Comparison of ENCODE assay signal across 10 cellular contexts in the genomic region with DNA sequence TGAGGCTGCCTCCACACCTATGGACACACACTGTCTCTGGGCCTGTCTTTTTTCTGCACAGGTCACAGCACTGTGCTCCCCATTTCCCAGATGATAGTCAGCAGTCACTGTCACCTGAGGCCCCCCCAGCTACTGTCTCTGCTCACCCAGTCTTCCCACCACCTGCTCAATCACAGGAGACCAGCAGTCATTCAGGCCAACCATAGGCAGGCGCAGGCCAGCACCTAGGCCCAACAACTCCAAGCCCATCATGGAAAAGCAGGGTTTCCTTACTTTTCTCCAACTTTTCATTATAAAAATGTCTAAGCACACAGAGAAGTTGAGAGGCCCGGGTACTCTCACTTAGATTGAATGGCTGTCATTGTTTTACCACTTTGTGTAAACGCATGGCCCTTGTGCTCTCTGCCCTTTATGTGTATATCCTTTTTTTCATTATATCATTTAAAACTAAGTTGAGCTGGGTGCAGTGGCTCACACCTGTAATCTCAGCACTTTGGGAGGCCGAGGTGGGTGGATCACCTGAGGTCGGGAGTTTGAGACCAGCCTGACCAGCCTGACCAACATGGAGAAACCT. TPM values are rescaled to one million over a fixed set of nuclear protein-coding genes. Genes with fewer than 3 reads are reported as not detected.
DNase-seq lines count a peak whose midpoint lies in the region; ATAC-seq and TF ChIP-seq lines count a peak whose summit lies in the region.
"Had no signal": no experiment of that assay in that cellular context is flagged by ENCODE, and none has a peak within 500 bp of the region (broad histone marks: within the 10 kb centered on the region; RNA-seq: fewer than 3 reads in every experiment).

No MANE protein-coding gene starts in this region.

- peaks cover 11% of the 10 kb centered on the region for H3K36me3 Mint-ChIP-seq in GM23338 (ENCODE audit: low read depth)
- peaks cover 5% of the 10 kb centered on the region for H3K36me3 Mint-ChIP-seq in activated CD4-positive, alpha-beta memory T cell treated with anti-CD3 and anti-CD28 coated beads for 36 hours

- peak overlapping the region; percentile 12 for H3K9ac ChIP-seq in skeletal muscle satellite cell (ENCODE audit: low read depth, low read length)

- H3K4me3 ChIP-seq in GM23338 (no peak overlapping the region), skeletal muscle satellite cell (ENCODE audit: low read length) (peak overlapping the region; percentile 30)

- no peaks in the 10 kb centered on the region for H3K36me3 ChIP-seq in GM23338 (ENCODE audit: insufficient read depth)
- peaks cover 57% of the 10 kb centered on the region for H3K36me3 ChIP-seq in skeletal muscle satellite cell (ENCODE audit: insufficient read depth, low read length)

- H3K27ac ChIP-seq in GM23338 (ENCODE audit: low read depth) (0 out of 2 replicates have a peak overlapping the region, but pooled peaks have one; percentile 19), foreskin keratinocyte (peak overlapping the region; percentile 46)
- H3K27ac ChIP-seq: HL-60 had no signal

- H2AFZ ChIP-seq in GM23338, result no peak overlapping the region

- ATAC-seq in GM23338, result no peak
- ATAC-seq in foreskin keratinocyte, result no peak
- no peak for ATAC-seq in GM19467 (IDR thresholded peaks at IDR 0.05; ENCODE audit: unreplicated experiment)
- ATAC-seq in GM21576 (IDR thresholded peaks at IDR 0.05; ENCODE audit: unreplicated experiment), result no peak

- no peaks in the 10 kb centered on the region for H3K9me3 ChIP-seq in skeletal muscle satellite cell (replicated peaks; ENCODE audit: low read length)

- H3K4me1 Mint-ChIP-seq in GM23338, result peaks cover 54% of the 10 kb centered on the region
- H3K4me1 Mint-ChIP-seq in activated CD4-positive, alpha-beta memory T cell treated with anti-CD3 and anti-CD28 coated beads for 36 hours (ENCODE audit: low read depth), result peaks cover 81% of the 10 kb centered on the region

- POLR2A ChIA-PET in activated CD4-positive, alpha-beta memory T cell treated with anti-CD3 and anti-CD28 coated beads for 36 hours (lab: Charles Lee), result interaction anchor here (1.5 kb wide), 1 partner anchor 33 kb away, joined by 5 read pairs; a partner anchor contains a TSS
- POLR2A ChIA-PET in GM10248 (lab: Yijun Ruan, JAX), result no interaction called here

- H3K27me3 ChIP-seq in GM23338 (ENCODE audit: insufficient read depth) (no peaks in the 10 kb centered on the region), foreskin keratinocyte (no peaks in the 10 kb centered on the region), skeletal muscle satellite cell (ENCODE audit: control insufficient read depth, insufficient read depth, low read length) (no peaks in the 10 kb centered on the region)

- no peak overlapping the region; the same call in 2 of the 3 replicates for H3K4me3 Mint-ChIP-seq in GM23338
- H3K4me3 Mint-ChIP-seq in activated CD4-positive, alpha-beta memory T cell treated with anti-CD3 and anti-CD28 coated beads for 36 hours, result no peak overlapping the region

- peaks cover 42% of the 10 kb centered on the region for H3K4me1 ChIP-seq in GM23338 (ENCODE audit: insufficient read depth)
- peaks cover 47% of the 10 kb centered on the region for H3K4me1 ChIP-seq in foreskin keratinocyte
- H3K4me1 ChIP-seq in skeletal muscle satellite cell (ENCODE audit: control insufficient read depth, insufficient read depth, low read length), result peaks cover 71% of the 10 kb centered on the region

- intact Hi-C loops in activated CD4-positive, alpha-beta memory T cell treated with anti-CD3 and anti-CD28 coated beads for 36 hours (cut with micrococcal nuclease), result no loop called here

- TF ChIP-seq CTCF in GM23338 (conservative IDR thresholded peaks at IDR 0.05; ENCODE audit: low read depth in 2 of 2) (no peak), foreskin keratinocyte (conservative IDR thresholded peaks at IDR 0.05) (no peak), GM10248 (IDR thresholded peaks at IDR 0.05; ENCODE audit: control extremely low read depth, extremely low read depth, low read depth, missing control alignments) (no peak)

- 0 out of 2 replicates have a peak, but pooled peaks cover 8% of the 10 kb centered on the region for H3F3A ChIP-seq in GM23338 (replicated peaks; ENCODE audit: low read depth)

- H3K79me2 ChIP-seq in GM23338 (replicated peaks; ENCODE audit: insufficient read depth), result peaks cover 95% of the 10 kb centered on the region

- no peak overlapping the region for H3K4me2 ChIP-seq in GM23338
- H3K4me2 ChIP-seq in skeletal muscle satellite cell (ENCODE audit: low read length), result peak overlapping the region; percentile 60

- no peak for DNase-seq in GM23338 (ENCODE audit: low spot score)
- DNase-seq in activated CD4-positive, alpha-beta memory T cell treated with anti-CD3 and anti-CD28 coated beads for 36 hours, result no peak
- no peak for DNase-seq in foreskin keratinocyte
- no peak for DNase-seq in GM10248 (ENCODE audit: extremely low spot score)
- DNase-seq: NCI-H82, SW 1271 had no signal

- H4K20me1 ChIP-seq in GM23338 (replicated peaks; ENCODE audit: insufficient read depth), result peaks cover 15% of the 10 kb centered on the region

- no peaks in the 10 kb centered on the region for H3K9me3 Mint-ChIP-seq in GM23338
- no peaks in the 10 kb centered on the region for H3K9me3 Mint-ChIP-seq in activated CD4-positive, alpha-beta memory T cell treated with anti-CD3 and anti-CD28 coated beads for 36 hours

- H3K27me3 Mint-ChIP-seq in GM23338 (ENCODE audit: insufficient read depth, low read depth, poor library complexity), result peaks cover 23% of the 10 kb centered on the region
- H3K27me3 Mint-ChIP-seq in activated CD4-positive, alpha-beta memory T cell treated with anti-CD3 and anti-CD28 coated beads for 36 hours, result no peaks in the 10 kb centered on the region

- CTCF ChIA-PET in activated CD4-positive, alpha-beta memory T cell treated with anti-CD3 and anti-CD28 coated beads for 36 hours (lab: Charles Lee), result interaction anchor here (1.9 to 13.2 kb wide), 2 partner anchors 7 to 30 kb away, joined by 15 to 192 read pairs; a partner anchor contains a TSS
- CTCF ChIA-PET in GM10248 (lab: Yijun Ruan, JAX), result interaction anchor here (2.7 kb wide), 1 partner anchor 30 kb away, joined by 17 read pairs; no protein-coding TSS in a partner anchor

- no peaks in the 10 kb centered on the region for H3K9me2 ChIP-seq in GM23338 (ENCODE audit: insufficient read depth)

- peak overlapping the region; percentile 76 for H3K27ac Mint-ChIP-seq in GM23338
- peak overlapping the region; percentile 78 for H3K27ac Mint-ChIP-seq in activated CD4-positive, alpha-beta memory T cell treated with anti-CD3 and anti-CD28 coated beads for 36 hours

TF ChIP-seq in GM23338, 12 proteins besides CTCF, POLR2A, EP300 and RAD21 (continues in another document):
- TF ChIP-seq STAT1 (IDR thresholded peaks at IDR 0.05; ENCODE audit: unreplicated experiment) (no peak), ZNF331 (CRISPR knock-in tag; IDR thresholded peaks at IDR 0.05; ENCODE audit: low read depth) (no peak)
- TF ChIP-seq, protein P1, sequence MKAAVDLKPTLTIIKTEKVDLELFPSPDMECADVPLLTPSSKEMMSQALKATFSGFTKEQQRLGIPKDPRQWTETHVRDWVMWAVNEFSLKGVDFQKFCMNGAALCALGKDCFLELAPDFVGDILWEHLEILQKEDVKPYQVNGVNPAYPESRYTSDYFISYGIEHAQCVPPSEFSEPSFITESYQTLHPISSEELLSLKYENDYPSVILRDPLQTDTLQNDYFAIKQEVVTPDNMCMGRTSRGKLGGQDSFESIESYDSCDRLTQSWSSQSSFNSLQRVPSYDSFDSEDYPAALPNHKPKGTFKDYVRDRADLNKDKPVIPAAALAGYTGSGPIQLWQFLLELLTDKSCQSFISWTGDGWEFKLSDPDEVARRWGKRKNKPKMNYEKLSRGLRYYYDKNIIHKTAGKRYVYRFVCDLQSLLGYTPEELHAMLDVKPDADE (IDR thresholded peaks at IDR 0.05), result no peak

RNA-seq across cellular contexts. Expression of a gene that starts 7.1 kb away (rescaled TPM):
- 69.3 and 76.0 TPM in 2 replicates for total RNA-seq in GM23338 (2014; rRNA removed; shearing (Covaris generic))
- 38.4 and 39.0 TPM in 2 replicates for polyA plus RNA-seq in GM23338 (2016; fragmentation: Nextera tagmentation; extraction: Ambion mirVana)
- 10 to 100 TPM; 74.0 to 75.0 TPM for total RNA-seq in activated CD4-positive, alpha-beta memory T cell treated with anti-CD3 and anti-CD28 coated beads for 36 hours
- total RNA-seq in foreskin keratinocyte, result 265 and 321 TPM in 2 replicates
- polyA plus RNA-seq in foreskin keratinocyte, result 219 and 239 TPM in 2 replicates
- total RNA-seq in skeletal muscle satellite cell (2012; rRNA removed), result 116 and 118 TPM in 2 replicates

RNA-seq across cellular contexts. Expression of a gene that starts 33.3 kb away (rescaled TPM):
- under 0.01 TPM in 1 of 2 replicates, not detected in the other for total RNA-seq in GM23338 (2014; rRNA removed; shearing (Covaris generic))
- polyA plus RNA-seq in GM23338 (2016; fragmentation: Nextera tagmentation; extraction: Ambion mirVana), result 9.5 TPM in 1 of 2 replicates, not detected in the other
- 1,000 to 10,000 TPM; 2,395 to 2,750 TPM for total RNA-seq in activated CD4-positive, alpha-beta memory T cell treated with anti-CD3 and anti-CD28 coated beads for 36 hours
- 4,915 and 5,654 TPM in 2 replicates for total RNA-seq in foreskin keratinocyte
- not detected in 2 replicates for polyA plus RNA-seq in foreskin keratinocyte
- under 0.01 TPM in 2 replicates for total RNA-seq in skeletal muscle satellite cell (2012; rRNA removed)

RNA-seq across cellular contexts. Expression of a gene that starts 34.6 kb away (rescaled TPM):
- under 0.01 TPM in 1 of 2 replicates, not detected in the other for total RNA-seq in GM23338 (2014; rRNA removed; shearing (Covaris generic))
- polyA plus RNA-seq in GM23338 (2016; fragmentation: Nextera tagmentation; extraction: Ambion mirVana), result 6.0 and 6.4 TPM in 2 replicates
- 1,000 to 10,000 TPM; 1,180 to 1,201 TPM for total RNA-seq in activated CD4-positive, alpha-beta memory T cell treated with anti-CD3 and anti-CD28 coated beads for 36 hours
- 4,069 and 6,144 TPM in 2 replicates for total RNA-seq in foreskin keratinocyte
- polyA plus RNA-seq in foreskin keratinocyte, result not detected in 2 replicates
- under 0.01 TPM in 2 replicates for total RNA-seq in skeletal muscle satellite cell (2012; rRNA removed)

RNA-seq across cellular contexts. Expression of a gene that starts 43.7 kb away (rescaled TPM):
- total RNA-seq in GM23338 (2014; rRNA removed; shearing (Covaris generic)), result 0.78 and 2.0 TPM in 2 replicates
- polyA plus RNA-seq in GM23338 (2016; fragmentation: Nextera tagmentation; extraction: Ambion mirVana) (3.0 and 4.1 TPM in 2 replicates), foreskin keratinocyte (0.54 and 0.73 TPM in 2 replicates)
- total RNA-seq in activated CD4-positive, alpha-beta memory T cell treated with anti-CD3 and anti-CD28 coated beads for 36 hours, result 1 to 10 TPM; 1.8 to 2.0 TPM
- total RNA-seq in foreskin keratinocyte, result 0.49 and 0.54 TPM in 2 replicates
- 0.22 TPM in 1 of 2 replicates, not detected in the other for total RNA-seq in skeletal muscle satellite cell (2012; rRNA removed)

RNA-seq across cellular contexts. Expression of a gene that starts 57.5 kb away (rescaled TPM):
- 4,855 and 4,916 TPM in 2 replicates for total RNA-seq in GM23338 (2014; rRNA removed; shearing (Covaris generic))
- 2,219 and 2,404 TPM in 2 replicates for polyA plus RNA-seq in GM23338 (2016; fragmentation: Nextera tagmentation; extraction: Ambion mirVana)
- 1,000 to 10,000 TPM; 4,273 to 4,368 TPM for total RNA-seq in activated CD4-positive, alpha-beta memory T cell treated with anti-CD3 and anti-CD28 coated beads for 36 hours
- total RNA-seq in foreskin keratinocyte, result 2,803 and 2,913 TPM in 2 replicates
- polyA plus RNA-seq in foreskin keratinocyte, result 3,568 and 3,655 TPM in 2 replicates
- total RNA-seq in skeletal muscle satellite cell (2012; rRNA removed), result 2,666 and 4,433 TPM in 2 replicates

Comparison
In these comparisons a context has a peak if more than half of its experiments do, and no peak if none do; other contexts are left out.
1. RNA of a gene that starts 33.3 kb away (total RNA-seq): 4,915 to 5,654 TPM in foreskin keratinocyte and 2,395 to 2,750 TPM in activated CD4-positive, alpha-beta memory T cell treated with anti-CD3 and anti-CD28 coated beads for 36 hours; under 0.01 TPM in GM23338; every median in the first group is over 1,000 times any median in the second.
2. RNA of a gene that starts 34.6 kb away (total RNA-seq): 4,069 to 6,144 TPM in foreskin keratinocyte and 1,180 to 1,201 TPM in activated CD4-positive, alpha-beta memory T cell treated with anti-CD3 and anti-CD28 coated beads for 36 hours; under 0.01 TPM in GM23338; every median in the first group is over 1,000 times any median in the second.